26 cellular contexts compared by ENCODE assay signal in genomic region chrX:758917-759316, GRCh38.
"Had no signal": no experiment of that assay in that cellular context is flagged by ENCODE, and none has a peak within 500 bp of the region (broad histone marks: within the 10 kb centered on the region; RNA-seq: fewer than 3 reads in every experiment).

No MANE protein-coding gene starts in this region.

- H3K4me1 ChIP-seq: colonic mucosa, esophagus squamous epithelium, gastrocnemius medialis, heart right ventricle, left lung, lower lobe of right lung had no signal

- H3K27me3 ChIP-seq: colonic mucosa, esophagus squamous epithelium, gastrocnemius medialis, heart right ventricle, left lung had no signal

- H3K4me3 ChIP-seq: colonic mucosa, esophagus squamous epithelium, gastrocnemius medialis, heart right ventricle, left lung, lower lobe of right lung had no signal

- FAIRE-seq: endometrium, kidney had no signal

- H3K27ac ChIP-seq: colonic mucosa, epithelial cell of prostate, esophagus squamous epithelium, gastrocnemius medialis, heart right ventricle, left lung, lower lobe of right lung had no signal

- DNase-seq: colonic mucosa; cortex of kidney; effector CD8-positive, alpha-beta T cell; effector memory CD8-positive, alpha-beta T cell; endodermal cell; erythroblast; esophagus squamous epithelium; foreskin fibroblast; foreskin melanocyte; gastrocnemius medialis; glutamatergic neuron; heart right ventricle; hippocampal formation; immature natural killer cell; islet precursor cell; kidney; kidney glomerular epithelial cell; left colon; left lung; left ventricle myocardium superior; lower lobe of right lung; mesenchymal stem cell; midbrain had no signal

- ATAC-seq: effector memory CD8-positive, alpha-beta T cell; esophagus mucosa; gastrocnemius medialis; heart right ventricle; left colon; left lung; left ventricle myocardium superior; lower lobe of right lung had no signal

- H3K36me3 ChIP-seq: colonic mucosa, esophagus squamous epithelium, gastrocnemius medialis, heart right ventricle, left lung, lower lobe of right lung had no signal

- H3K9me3 ChIP-seq: colonic mucosa, gastrocnemius medialis, heart right ventricle, left lung, lower lobe of right lung had no signal
